Comparison of ENCODE assay signal across 8 cellular contexts in genomic region chr10:92242910-92243671, GRCh38. TPM values are rescaled to one million over a fixed set of nuclear protein-coding genes. Genes with fewer than 3 reads are reported as not detected.
DNase-seq lines count a peak whose midpoint lies in the region; ATAC-seq and TF ChIP-seq lines count a peak whose summit lies in the region.

No MANE protein-coding gene starts in this region.

- no peaks in the 10 kb centered on the region for H3K36me3 Mint-ChIP-seq in T-cell
- peaks cover 10% of the 10 kb centered on the region for H3K36me3 Mint-ChIP-seq in brain

- H3K27ac ChIP-seq in right atrium auricular region, result peak overlapping the region; percentile 92

- intact Hi-C loops in posterior cingulate gyrus (cut with DNase I), result loop anchor here (5.0 kb wide), 1 partner anchor 156 kb away; no protein-coding TSS in a partner anchor

- peak overlapping the region; percentile 64 to 71 (median 65) for H3K4me3 Mint-ChIP-seq in T-cell
- peak overlapping the region; percentile 76 to 93 (median 90) for H3K4me3 Mint-ChIP-seq in brain

- H3K27me3 Mint-ChIP-seq in T-cell (no peaks in the 10 kb centered on the region), brain (peaks cover 20% of the 10 kb centered on the region)

- CTCF ChIA-PET in T-cell (lab: Charles Lee), result interaction anchor here (0.5 to 1.0 kb wide), 6 partner anchors 11 to 1042 kb away, joined by 3 to 4 read pairs (median 3); no protein-coding TSS in a partner anchor

- no peaks in the 10 kb centered on the region for H3K27me3 ChIP-seq in right atrium auricular region

- H3K9me3 Mint-ChIP-seq in T-cell, result no peaks in the 10 kb centered on the region
- H3K9me3 Mint-ChIP-seq in brain, result no peaks in the 10 kb centered on the region

- DNase-seq in NCI-H1417 (lab: John Stamatoyannopoulos, UW) (peak; percentile 41 to 79 (median 48)), T-cell (peak in 31 of 34 experiments; percentile 5 to 60 (median 29)), right atrium auricular region (ENCODE audit: low spot score) (peak; percentile 69), posterior cingulate gyrus (peak; percentile 58 to 94 (median 78)), NCI-H1930 (lab: John Stamatoyannopoulos, UW) (no peak)

- H3K4me1 ChIP-seq in right atrium auricular region, result peaks cover 0 to 27% of the 10 kb centered on the region in 2 donors

- peaks cover 37 to 41% (median 38%) of the 10 kb centered on the region in 3 donors for H3K4me1 Mint-ChIP-seq in T-cell
- H3K4me1 Mint-ChIP-seq in brain, result peaks cover 42% of the 10 kb centered on the region

- POLR2A ChIA-PET in T-cell (lab: Charles Lee), result no interaction called here

- ATAC-seq in GM18907 (IDR thresholded peaks at IDR 0.05; ENCODE audit: unreplicated experiment) (peak; percentile 40), T-cell (replicated peaks in 1 of 4) (peak; percentile 60 to 76 (median 65)), HG02763 (IDR thresholded peaks at IDR 0.05; ENCODE audit: unreplicated experiment) (no peak)

- peak overlapping the region; percentile 38 to 73 for H3K4me3 ChIP-seq in right atrium auricular region

- H3K27ac Mint-ChIP-seq in T-cell (peak overlapping the region in 1 of 2 donors; percentile 26), brain (peak overlapping the region; percentile 63 to 97 (median 89))

- H3K9me3 ChIP-seq in right atrium auricular region, result no peaks in the 10 kb centered on the region

- no peaks in the 10 kb centered on the region for H3K36me3 ChIP-seq in right atrium auricular region

- TF ChIP-seq CTCF in brain (conservative IDR thresholded peaks at IDR 0.05) (no peak), right atrium auricular region (IDR thresholded peaks at IDR 0.05) (no peak)

RNA-seq across cellular contexts. Expression of gene CPEB3, which starts 47.8 kb away (rescaled TPM):
- total RNA-seq in T-cell, result 1 to 10 TPM; 2.7 to 4.1 (median 3.1) TPM
- 3.9 TPM for polyA plus RNA-seq in brain (ENCODE audit: insufficient read depth, low read depth, low replicate concordance)
- total RNA-seq in right atrium auricular region, result 10 to 100 TPM in 1 of 2 donors, 1 to 10 TPM in 1; 6.9 to 11.4 TPM

RNA-seq across cellular contexts. Expression of gene MARCHF5, which starts 47.9 kb away (rescaled TPM):
- 10 to 100 TPM; 22.8 to 37.9 (median 32.7) TPM for total RNA-seq in T-cell
- polyA plus RNA-seq in brain (ENCODE audit: insufficient read depth, low read depth, low replicate concordance), result 33.3 TPM
- 10 to 100 TPM in 1 of 2 donors, 1 to 10 TPM in 1; 8.5 to 11.6 TPM for total RNA-seq in right atrium auricular region

Comparison
In these comparisons a context has a peak if more than half of its experiments do, and no peak if none do; other contexts are left out.
1. DNase-seq: peak in NCI-H1417 (3 of 3), T-cell (31 of 34), right atrium auricular region (single experiment) and posterior cingulate gyrus (10 of 10); none in NCI-H1930 (0 of 2).